9 cellular contexts compared by ENCODE assay signal in genomic region chr11:9600651-9601040, GRCh38. TPM values are rescaled to one million over a fixed set of nuclear protein-coding genes. Genes with fewer than 3 reads are reported as not detected.
DNase-seq lines count a peak whose midpoint lies in the region; ATAC-seq and TF ChIP-seq lines count a peak whose summit lies in the region.
"Had no signal": no experiment of that assay in that cellular context is flagged by ENCODE, and none has a peak within 500 bp of the region (broad histone marks: within the 10 kb centered on the region; RNA-seq: fewer than 3 reads in every experiment).

No MANE protein-coding gene starts in this region.

- H3K4me2 ChIP-seq in smooth muscle cell: peak overlapping the region; percentile 43

- peak overlapping the region; percentile 84 for H3K27ac ChIP-seq in smooth muscle cell (ENCODE audit: low read depth)

- H2AFZ ChIP-seq in smooth muscle cell (ENCODE audit: low read depth): no peak overlapping the region

- H3K9me3 Mint-ChIP-seq in activated T-cell treated with anti-CD3 and anti-CD28 coated beads, Interleukin-2, amount 50 U/mL, for 4 hours: no peaks in the 10 kb centered on the region
- H3K9me3 Mint-ChIP-seq in WTC11: no peaks in the 10 kb centered on the region

- H3K4me3 ChIP-seq in smooth muscle cell: no peak overlapping the region

- H3K4me1 Mint-ChIP-seq in activated T-cell treated with anti-CD3 and anti-CD28 coated beads, Interleukin-2, amount 50 U/mL, for 4 hours (ENCODE audit: low read depth): peaks cover 24% of the 10 kb centered on the region
- peaks cover 25% of the 10 kb centered on the region for H3K4me1 Mint-ChIP-seq in WTC11

- in situ Hi-C loops in GM13976 (cut with MboI; ENCODE audit: low sequenced_read_pairs, unreplicated experiment): loop anchor here (10.0 kb wide), 1 partner anchor 76 kb away; no protein-coding TSS in a partner anchor

- peak overlapping the region; percentile 90; the same call in 1 of the 2 replicates for H3K27ac Mint-ChIP-seq in WTC11

- H3K9me3 ChIP-seq in smooth muscle cell (replicated peaks; ENCODE audit: low read depth): no peaks in the 10 kb centered on the region
- H3K9me3 ChIP-seq: neutrophil had no signal

- H3K9ac ChIP-seq in smooth muscle cell (ENCODE audit: low read depth): peak overlapping the region; percentile 57

- no peaks in the 10 kb centered on the region for H3K36me3 Mint-ChIP-seq in activated T-cell treated with anti-CD3 and anti-CD28 coated beads, Interleukin-2, amount 50 U/mL, for 4 hours (ENCODE audit: insufficient read depth)
- no peaks in the 10 kb centered on the region for H3K36me3 Mint-ChIP-seq in WTC11

- no peaks in the 10 kb centered on the region for H3K4me1 ChIP-seq in smooth muscle cell (ENCODE audit: low read depth)

- ATAC-seq in activated T-cell treated with anti-CD3 and anti-CD28 coated beads, Interleukin-2, amount 50 U/mL, for 4 hours: peak; percentile 20 to 21
- ATAC-seq in HG03095 (IDR thresholded peaks at IDR 0.05; ENCODE audit: unreplicated experiment) (peak; percentile 40), WTC11 (no peak)

- POLR2A ChIA-PET in WTC11 (lab: Charles Lee): interaction anchor here (0.6 to 1.6 kb wide), 7 partner anchors 17 to 146 kb away, joined by 3 to 11 read pairs (median 5); partner anchors contain the start of genes WEE1 and ZNF143

- H3K27me3 Mint-ChIP-seq in activated T-cell treated with anti-CD3 and anti-CD28 coated beads, Interleukin-2, amount 50 U/mL, for 4 hours (ENCODE audit: low read depth): no peaks in the 10 kb centered on the region
- H3K27me3 Mint-ChIP-seq in WTC11 (ENCODE audit: low read depth): no peaks in the 10 kb centered on the region

- H3F3A ChIP-seq in smooth muscle cell (ENCODE audit: low read depth): no peaks in the 10 kb centered on the region

- no peaks in the 10 kb centered on the region for H3K79me2 ChIP-seq in smooth muscle cell (ENCODE audit: low read depth)

- H3K36me3 ChIP-seq in smooth muscle cell (ENCODE audit: low read depth): no peaks in the 10 kb centered on the region
- H3K36me3 ChIP-seq: neutrophil had no signal

- no peak for TF ChIP-seq CTCF in WTC11 (IDR thresholded peaks at IDR 0.05)
- TF ChIP-seq CTCF in smooth muscle cell (IDR thresholded peaks at IDR 0.05; ENCODE audit: borderline replicate concordance, insufficient read depth, poor library complexity, severe bottlenecking): no peak
- TF ChIP-seq CTCF in GM13976 (IDR thresholded peaks at IDR 0.05; ENCODE audit: borderline replicate concordance, control extremely low read depth, extremely low read depth, insufficient read depth, missing control alignments): no peak

- 70% methylated on average over 4 of the region's 4 CpGs for WGBS in smooth muscle cell (ENCODE audit: low lambda C conversion rate)

- H3K4me3 Mint-ChIP-seq in activated T-cell treated with anti-CD3 and anti-CD28 coated beads, Interleukin-2, amount 50 U/mL, for 4 hours: peak overlapping the region; percentile 68
- no peak overlapping the region for H3K4me3 Mint-ChIP-seq in WTC11

- no peaks in the 10 kb centered on the region for H4K20me1 ChIP-seq in smooth muscle cell (ENCODE audit: low read depth)

- DNase-seq in activated T-cell treated with anti-CD3 and anti-CD28 coated beads, Interleukin-2, amount 50 U/mL, for 4 hours: no peak
- no peak for DNase-seq in activated T-cell treated with anti-CD3 and anti-CD28 coated beads, Interleukin-2, amount 50 U/mL, for 1 hour
- no peak for DNase-seq in WTC11 (ENCODE audit: low spot score)
- no peak for DNase-seq in smooth muscle cell (lab: John Stamatoyannopoulos, UW; ENCODE audit: unreplicated experiment)
- no peak for DNase-seq in A172 (ENCODE audit: low spot score)
- DNase-seq in GM13976 (ENCODE audit: low spot score): no peak
- DNase-seq in NCI-H1417 treated with DMSO at 0.1 percent for 48 hours (lab: John Stamatoyannopoulos, UW): no peak

- CTCF ChIA-PET in WTC11 (lab: Charles Lee): interaction anchor here (1.0 to 2.2 kb wide), 7 partner anchors 13 to 707 kb away, joined by 3 to 32 read pairs (median 15); no protein-coding TSS in a partner anchor

- no peaks in the 10 kb centered on the region for H3K27me3 ChIP-seq in smooth muscle cell (ENCODE audit: low read depth)
- H3K27me3 ChIP-seq: neutrophil had no signal

TF ChIP-seq in WTC11, 78 proteins besides CTCF, POLR2A, EP300 and RAD21:
- TF ChIP-seq ZNF263 (CRISPR knock-in tag; IDR thresholded peaks at IDR 0.05; ENCODE audit: low read depth): no peak

RNA-seq across cellular contexts. Expression of gene WEE1, which starts 27.2 kb away (rescaled TPM):
- 10 to 100 TPM; 36.8 to 39.8 (median 38.0) TPM for total RNA-seq in activated T-cell treated with anti-CD3 and anti-CD28 coated beads, Interleukin-2, amount 50 U/mL, for 4 hours
- total RNA-seq in WTC11 (2021) (85.5 to 109 TPM (median 91.3 TPM) in 3 replicates), smooth muscle cell (46.9 and 53.3 TPM in 2 replicates)
- polyA plus RNA-seq in smooth muscle cell: 20.8 and 25.3 TPM in 2 replicates
- 77.8 and 85.7 TPM in 2 replicates for total RNA-seq in A172 (2014; rRNA removed; shearing (Covaris generic))
